1 cellular context compared by ENCODE assay signal in the genomic region with DNA sequence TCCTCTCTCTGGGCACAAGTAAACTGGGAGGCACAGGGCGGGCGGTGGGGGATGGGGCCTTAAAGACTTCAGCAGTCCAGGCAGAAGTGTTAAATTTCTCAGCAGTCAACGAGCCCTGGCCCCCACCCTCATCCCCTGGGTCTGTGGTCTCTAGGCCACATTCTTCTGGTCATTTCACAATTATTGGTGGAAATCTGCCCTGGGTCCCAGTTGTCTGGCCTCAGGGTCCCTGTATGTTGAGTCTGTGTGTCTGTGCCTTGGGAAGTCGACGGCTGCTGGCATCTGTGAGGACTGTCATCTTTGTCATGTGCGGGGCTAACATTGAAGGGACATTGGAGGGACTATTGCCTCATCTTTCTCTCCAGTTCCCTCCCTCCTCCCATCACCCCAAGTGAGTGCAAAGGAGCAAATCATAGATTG.
TF ChIP-seq lines count a peak whose summit lies in the region.

No MANE protein-coding gene starts in this region.

TF ChIP-seq in H1, 55 proteins besides CTCF, POLR2A, EP300 and RAD21 (continued from another document):
- TF ChIP-seq, protein P1, sequence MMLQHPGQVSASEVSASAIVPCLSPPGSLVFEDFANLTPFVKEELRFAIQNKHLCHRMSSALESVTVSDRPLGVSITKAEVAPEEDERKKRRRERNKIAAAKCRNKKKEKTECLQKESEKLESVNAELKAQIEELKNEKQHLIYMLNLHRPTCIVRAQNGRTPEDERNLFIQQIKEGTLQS (IDR thresholded peaks at IDR 0.05; ENCODE audit: insufficient read depth, low read depth, low read length), result no peak
